1 cellular context compared by ENCODE assay signal in genomic region chr7:131364767-131365344, GRCh38.
TF ChIP-seq lines count a peak whose summit lies in the region.

No MANE protein-coding gene starts in this region.

TF ChIP-seq in GM23338, 12 proteins besides CTCF, POLR2A, EP300 and RAD21 (continued from another document):
- TF ChIP-seq ZNF462 (CRISPR knock-in tag; IDR thresholded peaks at IDR 0.05) (no peak), REST (IDR thresholded peaks at IDR 0.05; ENCODE audit: unreplicated experiment) (no peak)
